1 cellular context compared by ENCODE assay signal in the genomic region with DNA sequence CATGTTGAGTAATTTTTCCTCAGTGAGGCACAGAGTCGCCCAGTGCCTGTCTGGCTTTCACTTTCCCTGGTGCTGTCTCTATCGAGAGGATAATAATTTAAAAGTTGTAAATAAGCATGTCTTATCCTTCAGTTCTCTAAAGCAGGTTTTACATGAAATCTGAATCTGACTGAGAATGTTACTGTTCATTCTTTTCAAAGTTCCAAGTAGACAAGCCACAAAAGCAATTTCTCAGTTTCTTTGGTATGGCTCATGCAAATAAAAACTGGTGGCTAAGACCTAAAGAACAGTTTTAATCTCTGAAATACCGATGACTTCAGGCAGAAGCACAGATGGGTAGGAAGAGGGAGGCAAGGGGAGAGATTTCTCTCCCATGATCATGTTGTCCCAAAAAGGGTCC.
TF ChIP-seq lines count a peak whose summit lies in the region.

No MANE protein-coding gene starts in this region.

TF ChIP-seq in WTC11, 78 proteins besides CTCF, POLR2A, EP300 and RAD21 (continued from another document):
- TF ChIP-seq, protein P1, sequence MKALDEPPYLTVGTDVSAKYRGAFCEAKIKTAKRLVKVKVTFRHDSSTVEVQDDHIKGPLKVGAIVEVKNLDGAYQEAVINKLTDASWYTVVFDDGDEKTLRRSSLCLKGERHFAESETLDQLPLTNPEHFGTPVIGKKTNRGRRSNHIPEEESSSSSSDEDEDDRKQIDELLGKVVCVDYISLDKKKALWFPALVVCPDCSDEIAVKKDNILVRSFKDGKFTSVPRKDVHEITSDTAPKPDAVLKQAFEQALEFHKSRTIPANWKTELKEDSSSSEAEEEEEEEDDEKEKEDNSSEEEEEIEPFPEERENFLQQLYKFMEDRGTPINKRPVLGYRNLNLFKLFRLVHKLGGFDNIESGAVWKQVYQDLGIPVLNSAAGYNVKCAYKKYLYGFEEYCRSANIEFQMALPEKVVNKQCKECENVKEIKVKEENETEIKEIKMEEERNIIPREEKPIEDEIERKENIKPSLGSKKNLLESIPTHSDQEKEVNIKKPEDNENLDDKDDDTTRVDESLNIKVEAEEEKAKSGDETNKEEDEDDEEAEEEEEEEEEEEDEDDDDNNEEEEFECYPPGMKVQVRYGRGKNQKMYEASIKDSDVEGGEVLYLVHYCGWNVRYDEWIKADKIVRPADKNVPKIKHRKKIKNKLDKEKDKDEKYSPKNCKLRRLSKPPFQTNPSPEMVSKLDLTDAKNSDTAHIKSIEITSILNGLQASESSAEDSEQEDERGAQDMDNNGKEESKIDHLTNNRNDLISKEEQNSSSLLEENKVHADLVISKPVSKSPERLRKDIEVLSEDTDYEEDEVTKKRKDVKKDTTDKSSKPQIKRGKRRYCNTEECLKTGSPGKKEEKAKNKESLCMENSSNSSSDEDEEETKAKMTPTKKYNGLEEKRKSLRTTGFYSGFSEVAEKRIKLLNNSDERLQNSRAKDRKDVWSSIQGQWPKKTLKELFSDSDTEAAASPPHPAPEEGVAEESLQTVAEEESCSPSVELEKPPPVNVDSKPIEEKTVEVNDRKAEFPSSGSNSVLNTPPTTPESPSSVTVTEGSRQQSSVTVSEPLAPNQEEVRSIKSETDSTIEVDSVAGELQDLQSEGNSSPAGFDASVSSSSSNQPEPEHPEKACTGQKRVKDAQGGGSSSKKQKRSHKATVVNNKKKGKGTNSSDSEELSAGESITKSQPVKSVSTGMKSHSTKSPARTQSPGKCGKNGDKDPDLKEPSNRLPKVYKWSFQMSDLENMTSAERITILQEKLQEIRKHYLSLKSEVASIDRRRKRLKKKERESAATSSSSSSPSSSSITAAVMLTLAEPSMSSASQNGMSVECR (CRISPR knock-in tag; IDR thresholded peaks at IDR 0.05; ENCODE audit: borderline replicate concordance), result no peak
- TF ChIP-seq, protein P2, sequence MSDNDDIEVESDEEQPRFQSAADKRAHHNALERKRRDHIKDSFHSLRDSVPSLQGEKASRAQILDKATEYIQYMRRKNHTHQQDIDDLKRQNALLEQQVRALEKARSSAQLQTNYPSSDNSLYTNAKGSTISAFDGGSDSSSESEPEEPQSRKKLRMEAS (CRISPR knock-in tag; IDR thresholded peaks at IDR 0.05), result no peak
- TF ChIP-seq ZBTB21 (CRISPR knock-in tag; IDR thresholded peaks at IDR 0.05; ENCODE audit: borderline replicate concordance) (no peak), NR2C2 (CRISPR knock-in tag; IDR thresholded peaks at IDR 0.05) (no peak), ZNF671 (CRISPR knock-in tag; IDR thresholded peaks at IDR 0.05) (no peak), TCF7 (CRISPR knock-in tag; IDR thresholded peaks at IDR 0.05; ENCODE audit: low read depth) (no peak), ESRRA (CRISPR knock-in tag; IDR thresholded peaks at IDR 0.05; ENCODE audit: borderline replicate concordance) (no peak)
- TF ChIP-seq, protein P3, sequence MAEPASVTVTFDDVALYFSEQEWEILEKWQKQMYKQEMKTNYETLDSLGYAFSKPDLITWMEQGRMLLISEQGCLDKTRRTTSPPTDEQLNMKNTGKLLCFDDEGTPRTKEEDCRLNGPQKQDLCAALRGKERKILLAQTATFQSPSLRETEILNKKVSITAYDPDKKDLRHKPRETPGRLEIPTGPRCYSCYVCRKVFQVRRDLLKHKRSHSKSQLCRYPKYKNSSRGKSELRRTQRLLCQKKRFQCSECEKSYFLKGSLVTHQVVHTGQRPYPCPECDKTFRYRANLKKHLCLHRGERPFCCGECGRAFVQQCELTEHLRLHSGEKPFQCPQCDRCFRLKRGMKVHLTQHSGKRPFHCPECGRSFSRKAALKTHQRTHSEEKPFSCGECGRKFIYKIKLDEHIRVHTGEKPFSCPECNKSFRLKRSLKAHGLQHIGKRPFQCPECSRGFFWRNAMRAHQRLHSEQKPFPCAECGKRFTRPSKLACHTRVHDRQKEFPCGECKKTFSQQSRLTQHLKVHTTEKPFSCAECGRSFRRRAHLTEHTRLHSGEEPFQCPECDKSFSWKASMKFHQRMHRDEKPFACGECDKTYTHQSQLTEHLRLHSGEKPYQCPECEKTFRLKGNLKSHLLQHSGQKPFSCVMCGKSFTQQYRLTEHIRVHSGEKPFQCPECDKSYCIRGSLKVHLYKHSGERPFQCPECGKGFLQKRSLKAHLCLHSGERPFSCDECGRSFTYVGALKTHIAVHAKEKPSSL (CRISPR knock-in tag; conservative IDR thresholded peaks at IDR 0.05), result no peak
